In genomic region chr20:41391587-41392001, GRCh38 we compare ENCODE assay signal across 1 cellular context.
TF ChIP-seq lines count a peak whose summit lies in the region.

No MANE protein-coding gene starts in this region.

TF ChIP-seq in GM23338, 12 proteins besides CTCF, POLR2A, EP300 and RAD21 (continued from another document):
- TF ChIP-seq POLR2AphosphoS5 (IDR thresholded peaks at IDR 0.05; ENCODE audit: low read depth) = no peak
- TF ChIP-seq REST (IDR thresholded peaks at IDR 0.05; ENCODE audit: unreplicated experiment) = no peak
- no peak for TF ChIP-seq ZNF114 (CRISPR knock-in tag; IDR thresholded peaks at IDR 0.05)
- TF ChIP-seq STAT1 (IDR thresholded peaks at IDR 0.05; ENCODE audit: unreplicated experiment) = no peak
- TF ChIP-seq JUNB (IDR thresholded peaks at IDR 0.05; ENCODE audit: unreplicated experiment) = no peak
- no peak for TF ChIP-seq NANOG (IDR thresholded peaks at IDR 0.05; ENCODE audit: borderline replicate concordance)
- no peak for TF ChIP-seq ZNF331 (CRISPR knock-in tag; IDR thresholded peaks at IDR 0.05; ENCODE audit: low read depth)
TF ChIP-seq in GM23338: peak in this region for 0.
